ENCODE assay signal across 8 cellular contexts in the genomic region with DNA sequence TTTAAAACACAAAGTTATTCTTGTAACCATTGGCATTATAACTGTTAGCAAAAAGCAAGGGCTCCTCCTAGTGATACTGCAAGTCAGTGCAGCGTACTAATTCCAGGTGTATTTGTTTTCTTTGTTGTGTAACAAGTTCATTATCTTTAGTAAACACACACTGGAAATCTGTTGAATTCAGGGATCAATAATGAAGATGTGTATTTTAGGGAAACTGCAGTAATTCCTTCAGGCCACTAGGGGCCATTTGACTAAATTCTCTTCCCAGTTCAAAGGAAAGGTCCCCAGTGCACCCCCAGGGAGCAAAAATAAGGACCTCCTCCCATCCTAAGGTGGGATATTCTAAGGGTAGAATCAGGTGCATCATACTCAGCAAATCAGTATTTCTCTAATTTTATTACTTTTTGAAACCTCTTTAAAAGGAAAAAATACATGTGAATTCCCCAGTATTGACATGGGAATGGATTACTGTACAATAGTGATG.
DNase-seq lines count a peak whose midpoint lies in the region; ATAC-seq and TF ChIP-seq lines count a peak whose summit lies in the region.

No MANE protein-coding gene starts in this region.

- no peak overlapping the region for H3K4me3 ChIP-seq in choroid plexus epithelial cell (ENCODE audit: low read depth, low read length)
- H3K4me3 ChIP-seq in parathyroid adenoma (ENCODE audit: low read depth, low read length), result no peak overlapping the region

- no peaks in the 10 kb centered on the region for H3K36me3 ChIP-seq in parathyroid adenoma (ENCODE audit: control insufficient read depth, insufficient read depth, low read length)

- TF ChIP-seq CTCF in choroid plexus epithelial cell (conservative IDR thresholded peaks at IDR 0.05; ENCODE audit: low read depth, low read length) (peak; percentile 78), parathyroid adenoma (IDR thresholded peaks at IDR 0.05) (peak; percentile 67)

- H3K36me3 Mint-ChIP-seq in activated T-cell treated with anti-CD3 and anti-CD28 coated beads, Interleukin-2, amount 50 U/mL, for 4 hours (ENCODE audit: insufficient read depth), result no peaks in the 10 kb centered on the region

- no peaks in the 10 kb centered on the region for H3K27me3 ChIP-seq in parathyroid adenoma (ENCODE audit: control insufficient read depth, insufficient read depth, low read length)

- H2AFZ ChIP-seq in parathyroid adenoma, result no peak overlapping the region

- peaks cover 9% of the 10 kb centered on the region for H3K27me3 Mint-ChIP-seq in activated T-cell treated with anti-CD3 and anti-CD28 coated beads, Interleukin-2, amount 50 U/mL, for 4 hours (ENCODE audit: low read depth)

- DNase-seq in GM03348 (ENCODE audit: low spot score), result peak; percentile 43
- peak; percentile 50 for DNase-seq in NCI-H1092 treated with DMSO at 0.1 percent for 48 hours (lab: John Stamatoyannopoulos, UW)
- DNase-seq in choroid plexus epithelial cell (ENCODE audit: low read depth), result peak; percentile 75
- no peak for DNase-seq in activated T-cell treated with anti-CD3 and anti-CD28 coated beads, Interleukin-2, amount 50 U/mL, for 4 hours

- H3K9me3 ChIP-seq in parathyroid adenoma (ENCODE audit: control insufficient read depth, low read length), result no peaks in the 10 kb centered on the region

- no peaks in the 10 kb centered on the region for H3K4me1 Mint-ChIP-seq in activated T-cell treated with anti-CD3 and anti-CD28 coated beads, Interleukin-2, amount 50 U/mL, for 4 hours (ENCODE audit: low read depth)

- H3K4me3 Mint-ChIP-seq in activated T-cell treated with anti-CD3 and anti-CD28 coated beads, Interleukin-2, amount 50 U/mL, for 4 hours, result no peak overlapping the region

- H3K79me2 ChIP-seq in parathyroid adenoma, result no peaks in the 10 kb centered on the region

- peaks cover 14% of the 10 kb centered on the region for H3K4me1 ChIP-seq in parathyroid adenoma

- no peaks in the 10 kb centered on the region for H3K9me3 Mint-ChIP-seq in activated T-cell treated with anti-CD3 and anti-CD28 coated beads, Interleukin-2, amount 50 U/mL, for 4 hours

- ATAC-seq in activated T-cell treated with anti-CD3 and anti-CD28 coated beads, Interleukin-2, amount 50 U/mL, for 4 hours, result no peak
- no peak for ATAC-seq in HG03159 (IDR thresholded peaks at IDR 0.05; ENCODE audit: unreplicated experiment)
- no peak for ATAC-seq in GM18502 (IDR thresholded peaks at IDR 0.05; ENCODE audit: poor library complexity, unreplicated experiment)
- ATAC-seq in HG03354 (IDR thresholded peaks at IDR 0.05; ENCODE audit: poor library complexity, severe bottlenecking, unreplicated experiment), result no peak

- no peak overlapping the region for H3K9ac ChIP-seq in parathyroid adenoma

- no peak overlapping the region for H3K27ac ChIP-seq in parathyroid adenoma

- no peak overlapping the region for H3K4me2 ChIP-seq in parathyroid adenoma (ENCODE audit: low read length)
